Comparison of ENCODE assay signal across 21 cellular contexts in the genomic region with DNA sequence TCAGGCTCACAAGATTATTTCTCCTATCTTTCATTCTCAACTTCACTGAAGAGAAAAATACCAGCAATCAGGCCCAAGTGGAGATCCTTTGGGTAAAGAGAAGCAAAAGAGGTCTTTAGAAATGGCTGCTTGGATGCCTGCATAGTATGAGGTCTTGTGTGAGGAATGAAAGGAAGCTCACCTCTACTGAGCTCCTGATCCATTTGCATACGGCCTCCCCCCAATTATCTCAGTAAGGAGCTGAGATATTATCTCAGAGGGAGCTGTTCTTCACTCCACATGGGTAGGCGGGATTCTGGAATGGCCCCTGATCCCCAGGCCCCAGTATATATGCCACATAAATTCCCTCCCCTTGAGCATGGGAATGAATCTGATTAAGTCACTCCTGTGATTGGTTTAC.
"Had no signal": no experiment of that assay in that cellular context is flagged by ENCODE, and none has a peak within 500 bp of the region (broad histone marks: within the 10 kb centered on the region; RNA-seq: fewer than 3 reads in every experiment).

No MANE protein-coding gene starts in this region.

- H3K36me3 Mint-ChIP-seq: immature natural killer cell; memory B cell; naive thymus-derived CD4-positive, alpha-beta T cell; stimulated activated memory B cell treated with anti-CD40 and anti-IgM and Interleukin-4, amounts not matched to agents 10 μg/mL and 1 μg/mL and 100 μg/mL, for 72 hours had no signal

- H3K4me3 Mint-ChIP-seq: dendritic cell treated with granulocyte-macrophage colony-stimulating factor and Interleukin-4, amounts not matched to agents 40 ng/mL and 50 ng/mL, for 4 days; effector memory CD8-positive, alpha-beta T cell; immature natural killer cell; memory B cell; naive thymus-derived CD4-positive, alpha-beta T cell; stimulated activated memory B cell treated with anti-CD40 and anti-IgM and Interleukin-4, amounts not matched to agents 10 μg/mL and 1 μg/mL and 100 μg/mL, for 72 hours; stimulated activated naive CD8-positive, alpha-beta T cell treated with anti-CD3 and anti-CD28 coated beads, Interleukin-15, amount 100 ng/mL, for 72 hours had no signal

- H3K9me3 Mint-ChIP-seq: dendritic cell treated with granulocyte-macrophage colony-stimulating factor and Interleukin-4, amounts not matched to agents 40 ng/mL and 50 ng/mL, for 4 days; effector memory CD8-positive, alpha-beta T cell; immature natural killer cell; memory B cell; stimulated activated memory B cell treated with anti-CD40 and anti-IgM and Interleukin-4, amounts not matched to agents 10 μg/mL and 1 μg/mL and 100 μg/mL, for 72 hours; stimulated activated naive CD8-positive, alpha-beta T cell treated with anti-CD3 and anti-CD28 coated beads, Interleukin-15, amount 100 ng/mL, for 72 hours had no signal

- H3K27me3 ChIP-seq: esophagus squamous epithelium, left lung, spleen, testis, tibial nerve, upper lobe of right lung, vagina had no signal

- ATAC-seq: effector memory CD8-positive, alpha-beta T cell; left lung; naive thymus-derived CD4-positive, alpha-beta T cell; sciatic nerve; stimulated activated memory B cell treated with anti-CD40 and anti-IgM and Interleukin-4, amounts not matched to agents 10 μg/mL and 1 μg/mL and 100 μg/mL, for 72 hours; stimulated activated naive CD8-positive, alpha-beta T cell treated with anti-CD3 and anti-CD28 coated beads, Interleukin-15, amount 100 ng/mL, for 72 hours had no signal

- DNase-seq: effector memory CD8-positive, alpha-beta T cell; esophagus squamous epithelium; foreskin fibroblast; immature natural killer cell; left lung; lower lobe of right lung; naive thymus-derived CD4-positive, alpha-beta T cell; posterior cingulate gyrus; spleen; stimulated activated CD4-positive, alpha-beta T cell treated with anti-CD3 and anti-CD28 coated beads, Interleukin-15, amount 100 ng/mL, for 24 hours; stimulated activated CD4-positive, alpha-beta T cell treated with anti-CD3 and anti-CD28 coated beads, Interleukin-1b, Interleukin-23, amount 100 ng/mL, for 48 hours; stimulated activated CD4-positive, alpha-beta T cell treated with anti-CD3 and anti-CD28 coated beads, Interleukin-4, amount 100 ng/mL, for 24 hours; stimulated activated naive CD8-positive, alpha-beta T cell treated with anti-CD3 and anti-CD28 coated beads, Interleukin-15, amount 100 ng/mL, for 72 hours; testis; upper lobe of right lung had no signal

- H3K4me1 Mint-ChIP-seq: immature natural killer cell; memory B cell; naive thymus-derived CD4-positive, alpha-beta T cell; stimulated activated memory B cell treated with anti-CD40 and anti-IgM and Interleukin-4, amounts not matched to agents 10 μg/mL and 1 μg/mL and 100 μg/mL, for 72 hours; stimulated activated naive CD8-positive, alpha-beta T cell treated with anti-CD3 and anti-CD28 coated beads, Interleukin-15, amount 100 ng/mL, for 72 hours had no signal

- H3K4me3 ChIP-seq: esophagus squamous epithelium, left lung, lower lobe of right lung, spleen, testis, tibial nerve, upper lobe of right lung, vagina had no signal

- H3K27me3 Mint-ChIP-seq: dendritic cell treated with granulocyte-macrophage colony-stimulating factor and Interleukin-4, amounts not matched to agents 40 ng/mL and 50 ng/mL, for 4 days; effector memory CD8-positive, alpha-beta T cell; memory B cell; naive thymus-derived CD4-positive, alpha-beta T cell; stimulated activated memory B cell treated with anti-CD40 and anti-IgM and Interleukin-4, amounts not matched to agents 10 μg/mL and 1 μg/mL and 100 μg/mL, for 72 hours; stimulated activated naive CD8-positive, alpha-beta T cell treated with anti-CD3 and anti-CD28 coated beads, Interleukin-15, amount 100 ng/mL, for 72 hours had no signal

- H3K27ac Mint-ChIP-seq: dendritic cell treated with granulocyte-macrophage colony-stimulating factor and Interleukin-4, amounts not matched to agents 40 ng/mL and 50 ng/mL, for 4 days; effector memory CD8-positive, alpha-beta T cell; immature natural killer cell; memory B cell; naive thymus-derived CD4-positive, alpha-beta T cell; stimulated activated memory B cell treated with anti-CD40 and anti-IgM and Interleukin-4, amounts not matched to agents 10 μg/mL and 1 μg/mL and 100 μg/mL, for 72 hours; stimulated activated naive CD8-positive, alpha-beta T cell treated with anti-CD3 and anti-CD28 coated beads, Interleukin-15, amount 100 ng/mL, for 72 hours had no signal
